ENCODE assay signal across 8 cellular contexts in genomic region chr9:136399176-136400037, GRCh38. TPM values are rescaled to one million over a fixed set of nuclear protein-coding genes. Genes with fewer than 3 reads are reported as not detected.
DNase-seq lines count a peak whose midpoint lies in the region; ATAC-seq, FAIRE-seq and TF ChIP-seq lines count a peak whose summit lies in the region.

No MANE protein-coding gene starts in this region.

- TF ChIP-seq RAD21 in HepG2 (CRISPR knock-in tag; IDR thresholded peaks at IDR 0.05) = no peak

- H3K36me3 ChIP-seq in SU-DHL-6 (ENCODE audit: low read length) (no peaks in the 10 kb centered on the region), breast epithelium (no peaks in the 10 kb centered on the region), HepG2 (replicated peaks in 1 of 2; ENCODE audit: control insufficient read depth in 1 of 2, insufficient read depth in 2 of 2, low read length in 2 of 2) (peaks cover 18 to 35% of the 10 kb centered on the region in 2 experiments; a peak in 4 of 5 replicates)

- H3K4me1 ChIP-seq in breast epithelium (peaks cover 4 to 5% of the 10 kb centered on the region in 2 donors), HepG2 (ENCODE audit: insufficient read depth, low read length) (peaks cover 20% of the 10 kb centered on the region)

- FAIRE-seq in HepG2 (lab: Jason Lieb, UNC) = no peak

- TF ChIP-seq POLR2A in breast epithelium (IDR thresholded peaks at IDR 0.05) (no peak), HepG2 (IDR thresholded peaks at IDR 0.05; ENCODE audit: insufficient read depth in 1 of 2, low read depth in 2 of 2, low read length in 2 of 2) (no peak; a peak in 1 of 4 replicates)

- no peaks in the 10 kb centered on the region for H3K9me3 ChIP-seq in SU-DHL-6 (ENCODE audit: insufficient read depth, low read length)
- H3K9me3 ChIP-seq in breast epithelium = no peaks in the 10 kb centered on the region
- H3K9me3 ChIP-seq in HepG2 (ENCODE audit: low read length) = no peaks in the 10 kb centered on the region

- CTCF ChIA-PET in HepG2 (lab: Yijun Ruan, JAX; ENCODE audit: low intra/inter-chr PET ratio, low total read pairs) = interaction anchor here (1.2 to 2.0 kb wide), 3 partner anchors 54 to 87 kb away, joined by 6 to 15 read pairs (median 12); no protein-coding TSS in a partner anchor

- DNase-seq in GM13977 (ENCODE audit: low spot score) = peak; percentile 70
- DNase-seq in breast epithelium (ENCODE audit: low spot score in 2 of 2) = no peak
- no peak for DNase-seq in HepG2 (ENCODE audit: low spot score)
- peak; percentile 32 for DNase-seq in stimulated activated naive CD4-positive, alpha-beta T cell treated with Interleukin-2 at 50 U/mL for 16 hours (lab: John Stamatoyannopoulos, UW)
- DNase-seq in NCI-H1048 (lab: John Stamatoyannopoulos, UW) = no peak
- DNase-seq in 8988T = no peak

- H3K4me2 ChIP-seq in SU-DHL-6 (ENCODE audit: low read depth, low read length, poor library complexity, severe bottlenecking) (peak overlapping the region; percentile 79), HepG2 (ENCODE audit: low read depth, low read length) (peak overlapping the region; percentile 88)

- H4K20me1 ChIP-seq in SU-DHL-6 (ENCODE audit: low read depth, low read length) = no peaks in the 10 kb centered on the region; the same call in 1 of the 2 replicates
- H4K20me1 ChIP-seq in HepG2 (ENCODE audit: insufficient read depth, low read length) = 0 out of 2 replicates have a peak, but pooled peaks cover 2% of the 10 kb centered on the region

- peak overlapping the region; percentile 94 for H3K4me3 ChIP-seq in SU-DHL-6 (ENCODE audit: insufficient read depth, low read length, poor library complexity, severe bottlenecking)
- peak overlapping the region; percentile 93 to 95 (median 94) for H3K4me3 ChIP-seq in breast epithelium
- peak overlapping the region; percentile 78 to 98 (median 97) for H3K4me3 ChIP-seq in HepG2 (replicated peaks in 1 of 3; ENCODE audit: insufficient read depth in 1 of 3, low read depth in 2 of 3, low read length in 3 of 3)

- intact Hi-C loops in breast epithelium (cut with DNase I; ENCODE audit: low total_unique reads) = no loop called here
- intact Hi-C loops in HepG2 (cut with micrococcal nuclease; ENCODE audit: unreplicated experiment) = loop anchor here (1.0 kb wide), 1 partner anchor 60 kb away; no protein-coding TSS in a partner anchor

- H3K27ac ChIP-seq in SU-DHL-6 (ENCODE audit: low read depth, low read length) (peak overlapping the region; percentile 38), breast epithelium (no peak overlapping the region), HepG2 (ENCODE audit: extremely low read length, insufficient read depth, low read length) (peak overlapping the region; percentile 53)

- in situ Hi-C loops in GM13977 (cut with MboI; ENCODE audit: low pct_unique_long_range_greater_than_20kb, low sequenced_read_pairs, unreplicated experiment) = no loop called here
- in situ Hi-C loops in HepG2 (cut with HindIII; ENCODE audit: extremely low pct_ligation_motif_present, low pct_unique_long_range_greater_than_20kb) = no loop called here

- ATAC-seq in HG02970 (IDR thresholded peaks at IDR 0.05; ENCODE audit: low FRiP score, unreplicated experiment) (peak; percentile 31), HepG2 (peak; percentile 44)

- H2AFZ ChIP-seq in SU-DHL-6 (ENCODE audit: low read depth, low read length, severe bottlenecking) (peak overlapping the region; percentile 32), HepG2 (ENCODE audit: low read length) (no peak overlapping the region)

- TF ChIP-seq CTCF in GM13977 (IDR thresholded peaks at IDR 0.05; ENCODE audit: extremely low read depth, insufficient read depth, missing control alignments) (no peak), SU-DHL-6 (IDR thresholded peaks at IDR 0.05; ENCODE audit: insufficient read depth, low read length, poor library complexity, severe bottlenecking) (no peak), breast epithelium (IDR thresholded peaks at IDR 0.05) (no peak), HepG2 (CRISPR knock-in tag; IDR thresholded peaks at IDR 0.05) (no peak)

- no TSS peak for BruUV-seq in HepG2 (replicated peaks; lab: Mats Ljungman, UMichigan)

- H3K9ac ChIP-seq in SU-DHL-6 (ENCODE audit: low read length) (peak overlapping the region; percentile 90), HepG2 (ENCODE audit: insufficient read depth, low read depth, low read length) (peak overlapping the region; percentile 83)

- no peaks in the 10 kb centered on the region for H3K9me2 ChIP-seq in SU-DHL-6 (replicated peaks; ENCODE audit: insufficient read depth, low read length)

- TF ChIP-seq EP300 in HepG2 (IDR thresholded peaks at IDR 0.05; ENCODE audit: low read depth in 2 of 2, low read length in 2 of 2) (no peak), HepG2 (CRISPR knock-in tag; IDR thresholded peaks at IDR 0.05; ENCODE audit: borderline replicate concordance) (no peak)

- H3K27me3 ChIP-seq in SU-DHL-6 (ENCODE audit: low read length) = no peaks in the 10 kb centered on the region
- no peaks in the 10 kb centered on the region for H3K27me3 ChIP-seq in breast epithelium
- no peaks in the 10 kb centered on the region for H3K27me3 ChIP-seq in HepG2 (ENCODE audit: control insufficient read depth in 1 of 2, insufficient read depth in 2 of 2, low read length in 2 of 2)

- under 1% methylated on average over 23 of the region's 67 CpGs for WGBS in HepG2 (ENCODE audit: low lambda C conversion rate)

- H3K79me2 ChIP-seq in SU-DHL-6 (ENCODE audit: insufficient read depth, low read length) = peaks cover 22% of the 10 kb centered on the region
- H3K79me2 ChIP-seq in HepG2 (ENCODE audit: insufficient read depth, low read length) = peaks cover 21% of the 10 kb centered on the region

- peaks cover 11% of the 10 kb centered on the region; the same call in 1 of the 2 replicates for H3F3A ChIP-seq in SU-DHL-6 (ENCODE audit: insufficient read depth)

- POLR2A ChIA-PET in HepG2 (lab: Yijun Ruan, JAX) = interaction anchor here (0.5 to 1.6 kb wide), 3 partner anchors 12 to 218 kb away, joined by 3 read pairs; no protein-coding TSS in a partner anchor

RNA-seq across cellular contexts. Expression of gene SNAPC4, which starts 0.6 kb away (rescaled TPM):
- total RNA-seq in breast epithelium = 1 to 10 TPM; 4.6 to 7.5 (median 6.7) TPM
- 4.3 and 6.0 TPM in 2 replicates for total RNA-seq in HepG2 (2016; rRNA removed; fragmentation: Illumina TruSeq; extraction: Trizol)
- total RNA-seq in HepG2 (2016; cell fraction: cytosol; rRNA removed; fragmentation: Illumina TruSeq; extraction: Trizol; ENCODE audit: low read depth) = 0.51 and 0.88 TPM in 2 replicates
- total RNA-seq in HepG2 (2016; cell fraction: insoluble cytoplasmic fraction; rRNA removed; fragmentation: Illumina TruSeq; extraction: Trizol) = 3.9 and 6.1 TPM in 2 replicates
- total RNA-seq in HepG2 (2016; cell fraction: membrane; rRNA removed; fragmentation: Illumina TruSeq; extraction: Trizol) = 1.5 TPM in 2 replicates
- total RNA-seq in HepG2 (2016; cell fraction: nucleus; rRNA removed; fragmentation: Illumina TruSeq; extraction: Trizol) = 7.0 and 9.4 TPM in 2 replicates
- polyA plus RNA-seq in HepG2 (2011; rRNA removed) = 2.0 and 3.3 TPM in 2 replicates
- polyA plus RNA-seq in HepG2 (2011; cell fraction: cytosol; rRNA removed) = 1.0 and 1.7 TPM in 2 replicates
- polyA plus RNA-seq in HepG2 (2011; cell fraction: nucleus; rRNA removed) = 20.5 and 27.4 TPM in 2 replicates
- 3.3 TPM in 2 replicates for polyA plus RNA-seq in HepG2 (2012)
- 0.61 and 0.67 TPM in 2 replicates for polyA plus RNA-seq in HepG2 (2016; cell fraction: cytosol; fragmentation: Illumina TruSeq; extraction: Trizol; ENCODE audit: low read depth)
- 3.3 and 4.8 TPM in 2 replicates for polyA plus RNA-seq in HepG2 (2016; cell fraction: insoluble cytoplasmic fraction; fragmentation: Illumina TruSeq; extraction: Trizol; ENCODE audit: low read depth)
- polyA plus RNA-seq in HepG2 (2016; cell fraction: membrane; fragmentation: Illumina TruSeq; extraction: Trizol; ENCODE audit: low read depth) = 1.2 and 1.3 TPM in 2 replicates
- 37.0 and 38.1 TPM in 2 replicates for polyA plus RNA-seq in HepG2 (2016; cell fraction: nucleus; fragmentation: Illumina TruSeq; extraction: Trizol; ENCODE audit: insufficient read depth, low read depth)
- polyA minus RNA-seq in HepG2 (2011; rRNA and poly(A)+ RNA removed; ENCODE audit: low replicate concordance) = 1.5 and 5.2 TPM in 2 replicates
- 0.53 and 1.1 TPM in 2 replicates for polyA minus RNA-seq in HepG2 (2011; cell fraction: cytosol; rRNA and poly(A)+ RNA removed)
- 6.3 and 6.8 TPM in 2 replicates for polyA minus RNA-seq in HepG2 (2011; cell fraction: nucleus; rRNA and poly(A)+ RNA removed)

RNA-seq across cellular contexts. Expression of gene ENTR1, which starts 11.0 kb away (rescaled TPM):
- total RNA-seq in breast epithelium (10 to 100 TPM; 23.7 to 54.4 (median 36.0) TPM), HepG2 (2016; rRNA removed; fragmentation: Illumina TruSeq; extraction: Trizol) (56.6 and 76.4 TPM in 2 replicates)
- total RNA-seq in HepG2 (2016; cell fraction: cytosol; rRNA removed; fragmentation: Illumina TruSeq; extraction: Trizol; ENCODE audit: low read depth) = 47.6 and 52.6 TPM in 2 replicates
- 51.9 and 75.7 TPM in 2 replicates for total RNA-seq in HepG2 (2016; cell fraction: insoluble cytoplasmic fraction; rRNA removed; fragmentation: Illumina TruSeq; extraction: Trizol)
- 90.1 and 92.9 TPM in 2 replicates for total RNA-seq in HepG2 (2016; cell fraction: membrane; rRNA removed; fragmentation: Illumina TruSeq; extraction: Trizol)
- total RNA-seq in HepG2 (2016; cell fraction: nucleus; rRNA removed; fragmentation: Illumina TruSeq; extraction: Trizol) = 59.2 and 73.6 TPM in 2 replicates
- 70.1 and 84.2 TPM in 2 replicates for polyA plus RNA-seq in HepG2 (2011; rRNA removed)
- 35.5 and 40.6 TPM in 2 replicates for polyA plus RNA-seq in HepG2 (2011; cell fraction: cytosol; rRNA removed)
- polyA plus RNA-seq in HepG2 (2011; cell fraction: nucleus; rRNA removed) = 236 and 246 TPM in 2 replicates
- 48.1 and 65.0 TPM in 2 replicates for polyA plus RNA-seq in HepG2 (2012)
- 47.0 and 48.8 TPM in 2 replicates for polyA plus RNA-seq in HepG2 (2016; cell fraction: cytosol; fragmentation: Illumina TruSeq; extraction: Trizol; ENCODE audit: low read depth)
- 57.5 and 58.8 TPM in 2 replicates for polyA plus RNA-seq in HepG2 (2016; cell fraction: insoluble cytoplasmic fraction; fragmentation: Illumina TruSeq; extraction: Trizol; ENCODE audit: low read depth)
- 70.9 TPM in 2 replicates for polyA plus RNA-seq in HepG2 (2016; cell fraction: membrane; fragmentation: Illumina TruSeq; extraction: Trizol; ENCODE audit: low read depth)
- 178 and 194 TPM in 2 replicates for polyA plus RNA-seq in HepG2 (2016; cell fraction: nucleus; fragmentation: Illumina TruSeq; extraction: Trizol; ENCODE audit: insufficient read depth, low read depth)
- 57.8 and 122 TPM in 2 replicates for polyA minus RNA-seq in HepG2 (2011; rRNA and poly(A)+ RNA removed; ENCODE audit: low replicate concordance)
- 17.6 and 22.7 TPM in 2 replicates for polyA minus RNA-seq in HepG2 (2011; cell fraction: cytosol; rRNA and poly(A)+ RNA removed)
- 46.1 and 48.1 TPM in 2 replicates for polyA minus RNA-seq in HepG2 (2011; cell fraction: nucleus; rRNA and poly(A)+ RNA removed)

RNA-seq across cellular contexts. Expression of gene PMPCA, which starts 11.1 kb away (rescaled TPM):
- total RNA-seq in breast epithelium (10 to 100 TPM; 31.4 to 37.0 (median 35.1) TPM), HepG2 (2016; rRNA removed; fragmentation: Illumina TruSeq; extraction: Trizol) (75.7 and 88.4 TPM in 2 replicates)
- 14.1 and 15.7 TPM in 2 replicates for total RNA-seq in HepG2 (2016; cell fraction: cytosol; rRNA removed; fragmentation: Illumina TruSeq; extraction: Trizol; ENCODE audit: low read depth)
- 70.5 and 92.4 TPM in 2 replicates for total RNA-seq in HepG2 (2016; cell fraction: insoluble cytoplasmic fraction; rRNA removed; fragmentation: Illumina TruSeq; extraction: Trizol)
- total RNA-seq in HepG2 (2016; cell fraction: membrane; rRNA removed; fragmentation: Illumina TruSeq; extraction: Trizol) = 21.9 and 22.0 TPM in 2 replicates
- 58.2 and 62.3 TPM in 2 replicates for total RNA-seq in HepG2 (2016; cell fraction: nucleus; rRNA removed; fragmentation: Illumina TruSeq; extraction: Trizol)
- 70.2 and 80.2 TPM in 2 replicates for polyA plus RNA-seq in HepG2 (2011; rRNA removed)
- polyA plus RNA-seq in HepG2 (2011; cell fraction: cytosol; rRNA removed) = 44.9 and 55.2 TPM in 2 replicates
- polyA plus RNA-seq in HepG2 (2011; cell fraction: nucleus; rRNA removed) = 206 and 222 TPM in 2 replicates
- 41.5 and 108 TPM in 2 replicates for polyA plus RNA-seq in HepG2 (2012)
- polyA plus RNA-seq in HepG2 (2016; cell fraction: cytosol; fragmentation: Illumina TruSeq; extraction: Trizol; ENCODE audit: low read depth) = 10.1 and 10.7 TPM in 2 replicates
- 86.9 and 90.6 TPM in 2 replicates for polyA plus RNA-seq in HepG2 (2016; cell fraction: insoluble cytoplasmic fraction; fragmentation: Illumina TruSeq; extraction: Trizol; ENCODE audit: low read depth)
- 13.3 and 15.7 TPM in 2 replicates for polyA plus RNA-seq in HepG2 (2016; cell fraction: membrane; fragmentation: Illumina TruSeq; extraction: Trizol; ENCODE audit: low read depth)
- polyA plus RNA-seq in HepG2 (2016; cell fraction: nucleus; fragmentation: Illumina TruSeq; extraction: Trizol; ENCODE audit: insufficient read depth, low read depth) = 114 and 129 TPM in 2 replicates
- polyA minus RNA-seq in HepG2 (2011; rRNA and poly(A)+ RNA removed; ENCODE audit: low replicate concordance) = 57.2 and 74.5 TPM in 2 replicates
- polyA minus RNA-seq in HepG2 (2011; cell fraction: cytosol; rRNA and poly(A)+ RNA removed) = 22.3 and 23.8 TPM in 2 replicates
- polyA minus RNA-seq in HepG2 (2011; cell fraction: nucleus; rRNA and poly(A)+ RNA removed) = 42.0 and 54.2 TPM in 2 replicates

RNA-seq across cellular contexts. Expression of gene CARD9, which starts 25.9 kb away (rescaled TPM):
- 1 to 10 TPM; 3.0 to 7.6 (median 3.3) TPM for total RNA-seq in breast epithelium
- 3.6 and 7.4 TPM in 2 replicates for total RNA-seq in HepG2 (2016; rRNA removed; fragmentation: Illumina TruSeq; extraction: Trizol)
- 2.1 TPM in 2 replicates for total RNA-seq in HepG2 (2016; cell fraction: cytosol; rRNA removed; fragmentation: Illumina TruSeq; extraction: Trizol; ENCODE audit: low read depth)
- 3.4 and 7.7 TPM in 2 replicates for total RNA-seq in HepG2 (2016; cell fraction: insoluble cytoplasmic fraction; rRNA removed; fragmentation: Illumina TruSeq; extraction: Trizol)
- 1.7 and 2.5 TPM in 2 replicates for total RNA-seq in HepG2 (2016; cell fraction: membrane; rRNA removed; fragmentation: Illumina TruSeq; extraction: Trizol)
- total RNA-seq in HepG2 (2016; cell fraction: nucleus; rRNA removed; fragmentation: Illumina TruSeq; extraction: Trizol) = 7.9 and 8.9 TPM in 2 replicates
- polyA plus RNA-seq in HepG2 (2011; rRNA removed) = 3.3 and 7.2 TPM in 2 replicates
- polyA plus RNA-seq in HepG2 (2011; cell fraction: cytosol; rRNA removed) = 1.3 and 2.2 TPM in 2 replicates
- polyA plus RNA-seq in HepG2 (2011; cell fraction: nucleus; rRNA removed) = 51.0 and 60.5 TPM in 2 replicates
- 2.6 and 4.5 TPM in 2 replicates for polyA plus RNA-seq in HepG2 (2012)
- polyA plus RNA-seq in HepG2 (2016; cell fraction: cytosol; fragmentation: Illumina TruSeq; extraction: Trizol; ENCODE audit: low read depth) = 0.79 and 1.0 TPM in 2 replicates
- polyA plus RNA-seq in HepG2 (2016; cell fraction: insoluble cytoplasmic fraction; fragmentation: Illumina TruSeq; extraction: Trizol; ENCODE audit: low read depth) = 2.6 and 5.2 TPM in 2 replicates
- 0.66 and 0.74 TPM in 2 replicates for polyA plus RNA-seq in HepG2 (2016; cell fraction: membrane; fragmentation: Illumina TruSeq; extraction: Trizol; ENCODE audit: low read depth)
- polyA plus RNA-seq in HepG2 (2016; cell fraction: nucleus; fragmentation: Illumina TruSeq; extraction: Trizol; ENCODE audit: insufficient read depth, low read depth) = 23.4 and 24.3 TPM in 2 replicates
- polyA minus RNA-seq in HepG2 (2011; rRNA and poly(A)+ RNA removed; ENCODE audit: low replicate concordance) = 2.0 and 6.6 TPM in 2 replicates
- 0.62 and 0.99 TPM in 2 replicates for polyA minus RNA-seq in HepG2 (2011; cell fraction: cytosol; rRNA and poly(A)+ RNA removed)
- 8.3 and 8.4 TPM in 2 replicates for polyA minus RNA-seq in HepG2 (2011; cell fraction: nucleus; rRNA and poly(A)+ RNA removed)

RNA-seq across cellular contexts. Expression of gene DNLZ, which starts 35.9 kb away (rescaled TPM):
- 10 to 100 TPM; 35.4 to 57.4 (median 40.0) TPM for total RNA-seq in breast epithelium
- total RNA-seq in HepG2 (2016; rRNA removed; fragmentation: Illumina TruSeq; extraction: Trizol) = 5.4 and 8.0 TPM in 2 replicates
- total RNA-seq in HepG2 (2016; cell fraction: cytosol; rRNA removed; fragmentation: Illumina TruSeq; extraction: Trizol; ENCODE audit: low read depth) = 8.5 and 9.7 TPM in 2 replicates
- 5.7 and 10.6 TPM in 2 replicates for total RNA-seq in HepG2 (2016; cell fraction: insoluble cytoplasmic fraction; rRNA removed; fragmentation: Illumina TruSeq; extraction: Trizol)
- total RNA-seq in HepG2 (2016; cell fraction: membrane; rRNA removed; fragmentation: Illumina TruSeq; extraction: Trizol) = 8.2 and 10.5 TPM in 2 replicates
- total RNA-seq in HepG2 (2016; cell fraction: nucleus; rRNA removed; fragmentation: Illumina TruSeq; extraction: Trizol) = 2.7 and 3.8 TPM in 2 replicates
- polyA plus RNA-seq in HepG2 (2011; rRNA removed) = 3.4 and 4.5 TPM in 2 replicates
- polyA plus RNA-seq in HepG2 (2011; cell fraction: cytosol; rRNA removed) = 1.9 and 8.6 TPM in 2 replicates
- polyA plus RNA-seq in HepG2 (2011; cell fraction: nucleus; rRNA removed) = 4.9 and 10.5 TPM in 2 replicates
- polyA plus RNA-seq in HepG2 (2012) = 1.9 and 2.8 TPM in 2 replicates
- 8.4 and 8.5 TPM in 2 replicates for polyA plus RNA-seq in HepG2 (2016; cell fraction: cytosol; fragmentation: Illumina TruSeq; extraction: Trizol; ENCODE audit: low read depth)
- polyA plus RNA-seq in HepG2 (2016; cell fraction: insoluble cytoplasmic fraction; fragmentation: Illumina TruSeq; extraction: Trizol; ENCODE audit: low read depth) = 4.0 and 5.1 TPM in 2 replicates
- polyA plus RNA-seq in HepG2 (2016; cell fraction: membrane; fragmentation: Illumina TruSeq; extraction: Trizol; ENCODE audit: low read depth) = 6.4 and 6.8 TPM in 2 replicates
- polyA plus RNA-seq in HepG2 (2016; cell fraction: nucleus; fragmentation: Illumina TruSeq; extraction: Trizol; ENCODE audit: insufficient read depth, low read depth) = 5.5 and 7.2 TPM in 2 replicates
- 0.90 and 2.5 TPM in 2 replicates for polyA minus RNA-seq in HepG2 (2011; rRNA and poly(A)+ RNA removed; ENCODE audit: low replicate concordance)
- polyA minus RNA-seq in HepG2 (2011; cell fraction: cytosol; rRNA and poly(A)+ RNA removed) = 1.3 TPM in 1 of 2 replicates, not detected in the other
- 2.6 and 2.8 TPM in 2 replicates for polyA minus RNA-seq in HepG2 (2011; cell fraction: nucleus; rRNA and poly(A)+ RNA removed)

Comparison
In these comparisons a context has a peak if more than half of its experiments do, and no peak if none do; other contexts are left out.
1. DNase-seq: peak in GM13977 (single experiment) and stimulated activated naive CD4-positive, alpha-beta T cell treated with Interleukin-2 at 50 U/mL for 16 hours (single experiment); none in breast epithelium (0 of 2), HepG2 (single experiment), NCI-H1048 (single experiment) and 8988T (single experiment).
2. H3K27ac ChIP-seq: peak in SU-DHL-6 (single experiment) and HepG2 (single experiment); none in breast epithelium (0 of 2).
3. Peak in every context shown above with its lines, with median percentiles within 50 percentile points of each other: H3K4me3 ChIP-seq.